In the genomic region with DNA sequence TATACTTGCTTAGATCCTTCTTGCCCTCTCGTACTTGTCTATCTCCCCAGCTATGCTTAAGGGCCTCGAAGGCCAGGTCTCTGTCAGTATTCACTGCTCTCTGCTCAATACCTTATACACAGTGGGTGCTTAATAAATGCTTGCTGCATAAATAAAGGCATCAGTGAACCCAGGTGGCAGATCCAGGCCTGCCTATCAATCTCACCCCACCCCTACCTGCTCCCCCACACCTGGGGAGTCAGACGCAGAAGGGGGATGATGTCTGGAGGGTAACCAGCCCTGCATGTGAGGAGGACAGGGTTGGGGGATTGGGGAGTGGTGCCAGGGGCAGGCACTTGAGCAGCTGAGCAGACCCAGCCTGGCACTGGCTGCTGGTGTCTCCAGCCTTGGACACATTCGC, we compare ENCODE assay signal across 19 cellular contexts.
DNase-seq lines count a peak whose midpoint lies in the region; ATAC-seq, FAIRE-seq and TF ChIP-seq lines count a peak whose summit lies in the region.
"Had no signal": no experiment of that assay in that cellular context is flagged by ENCODE, and none has a peak within 500 bp of the region (broad histone marks: within the 10 kb centered on the region; RNA-seq: fewer than 3 reads in every experiment).

No MANE protein-coding gene starts in this region.

- peaks cover 0 to 2% of the 10 kb centered on the region in 2 donors for H3K9me3 ChIP-seq in lung (ENCODE audit: control insufficient read depth in 2 of 2, insufficient read depth in 1 of 2, low read length in 1 of 2)
- peaks cover 4 to 5% of the 10 kb centered on the region in 2 donors for H3K9me3 ChIP-seq in neuronal stem cell (replicated peaks in 1 of 2; ENCODE audit: control insufficient read depth in 2 of 2, insufficient read depth in 1 of 2, low read depth in 1 of 2, low read length in 2 of 2)
- H3K9me3 ChIP-seq in Caco-2 = no peaks in the 10 kb centered on the region

- no peak overlapping the region for H2BK120ac ChIP-seq in neuronal stem cell (ENCODE audit: low read depth, low read length)

- 90 to 94% methylated on average over 4 of the region's 4 CpGs for WGBS in lung, 2 donors
- no CpG with 5 or more reads among the region's 4 CpGs for WGBS in neuronal stem cell (ENCODE audit: extremely low coverage in 2 of 2, insufficient read length in 2 of 2, insufficient replicate concordance in 1 of 2), 2 donors

- ATAC-seq in lung (ENCODE audit: insufficient read depth, low FRiP score) = no peak
- ATAC-seq: GM23338, HCT116, HepG2 had no signal

- H3K79me1 ChIP-seq in neuronal stem cell (ENCODE audit: low read depth, low read length) = no peaks in the 10 kb centered on the region

- H3K27me3 ChIP-seq in bronchial epithelial cell (ENCODE audit: control insufficient read depth, insufficient read depth, low read length) = no peaks in the 10 kb centered on the region
- no peaks in the 10 kb centered on the region for H3K27me3 ChIP-seq in lung (ENCODE audit: control insufficient read depth, insufficient read depth)
- H3K27me3 ChIP-seq in neuronal stem cell (ENCODE audit: control insufficient read depth in 3 of 3, insufficient read depth in 3 of 3, low read depth in 1 of 3, low read length in 3 of 3) = peaks cover 0 to 3% (median 0%) of the 10 kb centered on the region in 3 experiments
- H3K27me3 ChIP-seq in Caco-2 (replicated peaks; ENCODE audit: control insufficient read depth, insufficient read depth, low read length) = no peaks in the 10 kb centered on the region

- H3K36me3 Mint-ChIP-seq in Caco-2 (ENCODE audit: insufficient read depth, unreplicated experiment) (no peaks in the 10 kb centered on the region), immature natural killer cell (no peaks in the 10 kb centered on the region)
- H3K36me3 Mint-ChIP-seq: IgD-negative memory B cell had no signal

- no peak overlapping the region for H4K8ac ChIP-seq in neuronal stem cell (ENCODE audit: low read depth, low read length)

- H3K4ac ChIP-seq in neuronal stem cell (ENCODE audit: low read length) = no peak overlapping the region

- H3K4me1 ChIP-seq in lung (ENCODE audit: control insufficient read depth in 2 of 2, insufficient read depth in 2 of 2, low read length in 2 of 2) = no peaks in the 10 kb centered on the region
- peaks cover 6% of the 10 kb centered on the region in 2 donors for H3K4me1 ChIP-seq in neuronal stem cell (ENCODE audit: control insufficient read depth in 2 of 2, insufficient read depth in 1 of 2, low read depth in 1 of 2, low read length in 2 of 2)
- H3K4me1 ChIP-seq in Caco-2 = no peaks in the 10 kb centered on the region

- POLR2A ChIA-PET in Caco-2 (lab: Charles Lee) = no interaction called here

- FAIRE-seq in bronchial epithelial cell (lab: Jason Lieb, UNC) (peak; percentile 13), D721Med (lab: Jason Lieb, UNC) (no peak)
- FAIRE-seq: A204.1, HepG2 had no signal

- no peak overlapping the region for H2BK15ac ChIP-seq in neuronal stem cell (ENCODE audit: low read length)

- TF ChIP-seq CTCF in bronchial epithelial cell (IDR thresholded peaks at IDR 0.05; ENCODE audit: insufficient read depth, low read length, severe bottlenecking) = no peak
- TF ChIP-seq CTCF in lung (IDR thresholded peaks at IDR 0.05; ENCODE audit: control extremely low read depth, extremely low read depth) = no peak
- no peak for TF ChIP-seq CTCF in Caco-2 (IDR thresholded peaks at IDR 0.05; ENCODE audit: insufficient read depth in 1 of 2, low read depth in 1 of 2, low read length in 1 of 2, severe bottlenecking in 1 of 2, unreplicated experiment in 1 of 2)
- no peak for TF ChIP-seq CTCF in D721Med (IDR thresholded peaks at IDR 0.05; ENCODE audit: insufficient read depth, missing control alignments)

- no peak overlapping the region for H3K27ac Mint-ChIP-seq in Caco-2 (ENCODE audit: unreplicated experiment)
- no peak overlapping the region for H3K27ac Mint-ChIP-seq in immature natural killer cell
- H3K27ac Mint-ChIP-seq: CD4-positive, alpha-beta T cell; GM23338; HFFc6; IgD-negative memory B cell had no signal

- CTCF ChIA-PET in Caco-2 (lab: Charles Lee) = no interaction called here

- no peak overlapping the region for H3K4me2 ChIP-seq in neuronal stem cell (ENCODE audit: insufficient read depth, low read length, poor library complexity, severe bottlenecking)
- H3K4me2 ChIP-seq: GM23338 had no signal

- H2AFZ ChIP-seq in neuronal stem cell (ENCODE audit: low read length) = no peak overlapping the region
- H2AFZ ChIP-seq: GM23338 had no signal

- H2AK5ac ChIP-seq in neuronal stem cell (ENCODE audit: low read depth, low read length) = no peak overlapping the region

- H3K23ac ChIP-seq in neuronal stem cell (ENCODE audit: low read depth, low read length, poor library complexity) = no peak overlapping the region

- H3K4me3 Mint-ChIP-seq in Caco-2 (ENCODE audit: unreplicated experiment) (no peak overlapping the region), immature natural killer cell (no peak overlapping the region)
- H3K4me3 Mint-ChIP-seq: CD4-positive, alpha-beta T cell; GM23338; HFFc6; IgD-negative memory B cell had no signal

- H3K4me3 ChIP-seq in bronchial epithelial cell (ENCODE audit: low read depth, low read length) = no peak overlapping the region
- H3K4me3 ChIP-seq in lung = no peak overlapping the region
- H3K4me3 ChIP-seq in neuronal stem cell (ENCODE audit: low read length in 2 of 2) = no peak overlapping the region
- no peak overlapping the region for H3K4me3 ChIP-seq in Caco-2 (ENCODE audit: low read depth, low read length)
- H3K4me3 ChIP-seq: GM23338 had no signal

- H2BK12ac ChIP-seq in neuronal stem cell (ENCODE audit: low read length) = no peak overlapping the region

- H2BK5ac ChIP-seq in neuronal stem cell (ENCODE audit: low read length) = no peak overlapping the region

- H3K4me1 Mint-ChIP-seq in Caco-2 (ENCODE audit: low read depth, unreplicated experiment) = no peaks in the 10 kb centered on the region
- H3K4me1 Mint-ChIP-seq in immature natural killer cell = no peaks in the 10 kb centered on the region

- H3K14ac ChIP-seq in neuronal stem cell (ENCODE audit: low read length) = no peak overlapping the region

- no peak overlapping the region for H4K91ac ChIP-seq in neuronal stem cell (ENCODE audit: low read depth, low read length, poor library complexity)

- H3K9ac ChIP-seq in neuronal stem cell (ENCODE audit: low read depth, low read length, poor library complexity) = no peak overlapping the region

- H3K27me3 Mint-ChIP-seq in Caco-2 (ENCODE audit: insufficient read depth, unreplicated experiment) (peaks cover 19% of the 10 kb centered on the region), immature natural killer cell (ENCODE audit: low read depth in 3 of 3) (peaks cover 0 to 17% (median 5%) of the 10 kb centered on the region in 3 donors)
- H3K27me3 Mint-ChIP-seq: IgD-negative memory B cell had no signal

- BruUV-seq in Caco-2 (replicated peaks; lab: Mats Ljungman, UMichigan) = no TSS peak

- no peaks in the 10 kb centered on the region for H3K9me3 Mint-ChIP-seq in Caco-2 (ENCODE audit: unreplicated experiment)
- peaks cover 0 to 1% (median 0%) of the 10 kb centered on the region in 6 donors for H3K9me3 Mint-ChIP-seq in immature natural killer cell
- H3K9me3 Mint-ChIP-seq: CD4-positive, alpha-beta T cell; HFFc6 had no signal

- H3K36me3 ChIP-seq in bronchial epithelial cell (ENCODE audit: control insufficient read depth, insufficient read depth, low read length) = no peaks in the 10 kb centered on the region
- no peaks in the 10 kb centered on the region for H3K36me3 ChIP-seq in lung (ENCODE audit: control insufficient read depth in 2 of 2, insufficient read depth in 2 of 2, low read length in 2 of 2)
- H3K36me3 ChIP-seq in neuronal stem cell (replicated peaks in 1 of 2; ENCODE audit: control insufficient read depth in 2 of 2, insufficient read depth in 2 of 2, low read length in 2 of 2) = peaks cover 0 to 2% of the 10 kb centered on the region in 2 donors
- H3K36me3 ChIP-seq in Caco-2 (ENCODE audit: control insufficient read depth, insufficient read depth, low read length) = no peaks in the 10 kb centered on the region

- intact Hi-C loops in Caco-2 (cut with micrococcal nuclease; ENCODE audit: unreplicated experiment) = no loop called here

- peak overlapping the region; percentile 16 for H3K18ac ChIP-seq in neuronal stem cell (ENCODE audit: low read length)

- H3K27ac ChIP-seq in lung (ENCODE audit: low read depth in 1 of 2, low read length in 1 of 2) (no peak overlapping the region), neuronal stem cell (replicated peaks; ENCODE audit: low read length) (no peak overlapping the region)
- H3K27ac ChIP-seq: C4-2B had no signal

- DNase-seq in bronchial epithelial cell (ENCODE audit: low read depth) = no peak
- peak; percentile 14 for DNase-seq in lung (ENCODE audit: low spot score)
- DNase-seq in neuronal stem cell (ENCODE audit: low spot score) = no peak
- DNase-seq in Caco-2 = no peak
- DNase-seq in D721Med (ENCODE audit: insufficient read length, low spot score) = no peak
- no peak for DNase-seq in AG20443 (ENCODE audit: low spot score)
- no peak for DNase-seq in immature natural killer cell
- DNase-seq: ACHN; AML-193; CD4-positive, alpha-beta T cell; DMS79 treated with DMSO at 0.1 percent for 48 hours; H7; HFFc6 had no signal
